8 cellular contexts compared by ENCODE assay signal in the genomic region with DNA sequence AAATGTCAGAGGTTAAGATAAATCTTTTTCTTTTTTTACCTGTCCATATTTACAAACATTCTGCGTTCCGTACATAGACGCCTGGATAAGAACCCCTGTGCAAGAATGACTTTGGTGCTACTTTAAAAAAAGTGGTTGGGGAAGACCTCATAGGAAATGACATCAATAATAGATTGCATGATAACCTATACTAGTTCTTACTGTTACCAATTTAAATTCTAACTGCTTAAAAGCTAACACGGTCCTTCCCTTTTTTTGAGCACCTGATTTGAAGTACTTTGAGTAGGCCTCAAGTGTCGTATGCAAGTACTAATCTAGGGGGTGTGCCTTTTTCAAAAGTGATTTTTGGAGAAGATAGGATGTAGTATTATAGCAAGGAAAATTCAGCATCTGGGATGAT. TPM values are rescaled to one million over a fixed set of nuclear protein-coding genes. Genes with fewer than 3 reads are reported as not detected.
DNase-seq lines count a peak whose midpoint lies in the region; ATAC-seq and TF ChIP-seq lines count a peak whose summit lies in the region.

No MANE protein-coding gene starts in this region.

- in situ Hi-C loops in G401 (cut with HindIII; ENCODE audit: low sequenced_read_pairs) = no loop called here

- peaks cover 6% of the 10 kb centered on the region for H3K27me3 Mint-ChIP-seq in brain

- no peaks in the 10 kb centered on the region for H3K36me3 Mint-ChIP-seq in brain

- no peaks in the 10 kb centered on the region for H3K9me3 ChIP-seq in mononuclear cell (ENCODE audit: low read depth, low read length)

- H3K4me3 Mint-ChIP-seq in brain = peak overlapping the region; percentile 94 to 100 (median 95)

- TF ChIP-seq CTCF in brain (conservative IDR thresholded peaks at IDR 0.05) = no peak

- ATAC-seq in GM19035 (IDR thresholded peaks at IDR 0.05; ENCODE audit: unreplicated experiment) = no peak

- H3K4me3 ChIP-seq in mononuclear cell (ENCODE audit: low read length) = peak overlapping the region; percentile 82

- H3K4me1 ChIP-seq in mononuclear cell (ENCODE audit: insufficient read depth, low read length) = peaks cover 33% of the 10 kb centered on the region

- H3K27ac Mint-ChIP-seq in brain = peak overlapping the region in 3 of 5 experiments; percentile 65 to 99 (median 79)

- H3K9me3 Mint-ChIP-seq in brain = peaks cover 0 to 5% (median 2%) of the 10 kb centered on the region in 5 experiments

- H3K27me3 ChIP-seq in mononuclear cell (ENCODE audit: insufficient read depth, low read length) = no peaks in the 10 kb centered on the region

- DNase-seq in G401 (ENCODE audit: low spot score) (peak; percentile 19), MV-4-11 (lab: John Stamatoyannopoulos, UW) (peak; percentile 46), NCI-H526 (lab: John Stamatoyannopoulos, UW) (no peak), GOT3 (lab: John Stamatoyannopoulos, UW) (no peak), NCI-H1694 (lab: John Stamatoyannopoulos, UW) (no peak)

- peaks cover 64% of the 10 kb centered on the region for H3K4me1 Mint-ChIP-seq in brain

RNA-seq across cellular contexts. Expression of gene SLC39A10, which starts 2.1 kb away (rescaled TPM):
- total RNA-seq in G401 (2014; rRNA removed; shearing (Covaris generic)) = 20.1 and 20.3 TPM in 2 replicates
- polyA plus RNA-seq in brain (ENCODE audit: insufficient read depth, low read depth, low replicate concordance) = 7.8 TPM
- 52.7 TPM for total RNA-seq in mononuclear cell

Comparison
In these comparisons a context has a peak if more than half of its experiments do, and no peak if none do; other contexts are left out.
1. DNase-seq: peak in G401 (single experiment) and MV-4-11 (single experiment); none in NCI-H526 (0 of 2), GOT3 (single experiment) and NCI-H1694 (single experiment).